ENCODE assay signal across 17 cellular contexts in genomic region chr11:9200471-9200870, GRCh38.
DNase-seq lines count a peak whose midpoint lies in the region; ATAC-seq, FAIRE-seq and TF ChIP-seq lines count a peak whose summit lies in the region.
"Had no signal": no experiment of that assay in that cellular context is flagged by ENCODE, and none has a peak within 500 bp of the region (broad histone marks: within the 10 kb centered on the region; RNA-seq: fewer than 3 reads in every experiment).

No MANE protein-coding gene starts in this region.

- DNase-seq in Right ventricle myocardium superior (no peak), right cardiac atrium (no peak), GM12892 (ENCODE audit: insufficient read length) (no peak), astrocyte (ENCODE audit: low read depth) (no peak), left ventricle myocardium superior (no peak), NCI-H69 (lab: John Stamatoyannopoulos, UW) (no peak), NCI-H1417 (lab: John Stamatoyannopoulos, UW) (no peak)
- DNase-seq: 8988T; CD4-positive, alpha-beta memory T cell; DMS153; DMS79; GDM1; GM23248 had no signal

- intact Hi-C loops in Right ventricle myocardium superior (cut with DNase I), result no loop called here
- intact Hi-C loops in right cardiac atrium (cut with DNase I), result no loop called here
- intact Hi-C loops in left ventricle myocardium superior (cut with micrococcal nuclease), result no loop called here

- H3K4me1 ChIP-seq in right cardiac atrium (ENCODE audit: control insufficient read depth, insufficient read depth, low read length) (peaks cover 2% of the 10 kb centered on the region), astrocyte (ENCODE audit: insufficient read depth, low read length) (no peaks in the 10 kb centered on the region)
- H3K4me1 ChIP-seq: BLaER1, HAP-1 had no signal

- TF ChIP-seq POLR2A in GM12892 (IDR thresholded peaks at IDR 0.05; ENCODE audit: low read depth, low read length), result no peak

- H3K9ac ChIP-seq in astrocyte (ENCODE audit: low read length), result no peak overlapping the region
- H3K9ac ChIP-seq: BLaER1, GM23248 had no signal

- H3K27ac ChIP-seq in right cardiac atrium (ENCODE audit: low read length), result no peak overlapping the region
- H3K27ac ChIP-seq in astrocyte (ENCODE audit: low read depth, low read length), result no peak overlapping the region
- H3K27ac ChIP-seq: BLaER1 had no signal

- peak overlapping the region; percentile 22 for H3K4me3 Mint-ChIP-seq in astrocyte (ENCODE audit: unreplicated experiment)
- H3K4me3 Mint-ChIP-seq: CD14-positive monocyte; CD4-positive, alpha-beta memory T cell had no signal

- FAIRE-seq in GM12892 (lab: Jason Lieb, UNC) (peak; percentile 30), astrocyte (lab: Jason Lieb, UNC) (no peak)

- H2AFZ ChIP-seq in astrocyte (ENCODE audit: low read depth, low read length), result no peak overlapping the region
- H2AFZ ChIP-seq: GM23248 had no signal

- H3K9me3 ChIP-seq in right cardiac atrium (ENCODE audit: control insufficient read depth, low read length), result no peaks in the 10 kb centered on the region
- no peaks in the 10 kb centered on the region for H3K9me3 ChIP-seq in astrocyte (ENCODE audit: insufficient read depth, low read depth, low read length)
- H3K9me3 ChIP-seq: BLaER1, HAP-1 had no signal

- no peak overlapping the region for H3K4me3 ChIP-seq in right cardiac atrium (ENCODE audit: low read length)
- H3K4me3 ChIP-seq in astrocyte (ENCODE audit: insufficient read depth, low read depth, low read length), result no peak overlapping the region
- H3K4me3 ChIP-seq: BLaER1, GM23248, HAP-1 had no signal

- H3K36me3 ChIP-seq in astrocyte (ENCODE audit: insufficient read depth, low read length), result peaks cover 12% of the 10 kb centered on the region

- peaks cover 14% of the 10 kb centered on the region for H4K20me1 ChIP-seq in astrocyte (ENCODE audit: insufficient read depth, low read length)

- H3K4me2 ChIP-seq in astrocyte (ENCODE audit: low read length), result no peak overlapping the region
- H3K4me2 ChIP-seq: BLaER1 had no signal

- H3K36me3 Mint-ChIP-seq in astrocyte (ENCODE audit: low read depth, unreplicated experiment), result peaks cover 19% of the 10 kb centered on the region

- H3K27me3 Mint-ChIP-seq in astrocyte (ENCODE audit: low read depth, unreplicated experiment), result no peaks in the 10 kb centered on the region
- H3K27me3 Mint-ChIP-seq: CD4-positive, alpha-beta memory T cell had no signal

- no peaks in the 10 kb centered on the region for H3K27me3 ChIP-seq in right cardiac atrium (ENCODE audit: control insufficient read depth, insufficient read depth)
- H3K27me3 ChIP-seq in astrocyte (ENCODE audit: insufficient read depth, low read length), result no peaks in the 10 kb centered on the region
- H3K27me3 ChIP-seq: BLaER1 had no signal

- no peaks in the 10 kb centered on the region for H3K9me3 Mint-ChIP-seq in astrocyte (ENCODE audit: unreplicated experiment)
- H3K9me3 Mint-ChIP-seq: CD14-positive monocyte; CD4-positive, alpha-beta memory T cell had no signal

- ATAC-seq in Right ventricle myocardium superior (ENCODE audit: poor library complexity), result peak; percentile 64
- no peak for ATAC-seq in right cardiac atrium
- ATAC-seq in left ventricle myocardium superior, result peak; percentile 79
- no peak for ATAC-seq in GM18909 (IDR thresholded peaks at IDR 0.05; ENCODE audit: poor library complexity, unreplicated experiment)

- no peak for TF ChIP-seq CTCF in astrocyte (IDR thresholded peaks at IDR 0.05; ENCODE audit: insufficient read depth, low read depth, low read length)

- H3K27ac Mint-ChIP-seq in astrocyte (ENCODE audit: unreplicated experiment), result peak overlapping the region; percentile 22
- H3K27ac Mint-ChIP-seq: CD4-positive, alpha-beta memory T cell had no signal

- H3K4me1 Mint-ChIP-seq in astrocyte (ENCODE audit: low read depth, unreplicated experiment), result peaks cover 30% of the 10 kb centered on the region
- H3K4me1 Mint-ChIP-seq: CD14-positive monocyte had no signal

- whole genome bisulfite sequencing in right cardiac atrium, result 73% methylated on average over 2 of the region's 2 CpGs

- peaks cover 56% of the 10 kb centered on the region for H3K79me2 ChIP-seq in astrocyte (ENCODE audit: insufficient read depth, low read length)

Comparison
In these comparisons a context has a peak if more than half of its experiments do, and no peak if none do; other contexts are left out.
1. ATAC-seq: peak in Right ventricle myocardium superior (single experiment) and left ventricle myocardium superior (single experiment); none in right cardiac atrium (0 of 2) and GM18909 (single experiment).